ENCODE assay signal across 1 cellular context in genomic region chr1:110344152-110344551, GRCh38.
TF ChIP-seq lines count a peak whose summit lies in the region.

No MANE protein-coding gene starts in this region.

TF ChIP-seq in GM23338, 12 proteins besides CTCF, POLR2A, EP300 and RAD21:
- TF ChIP-seq ZNF331 (CRISPR knock-in tag; IDR thresholded peaks at IDR 0.05; ENCODE audit: low read depth): no peak
- no peak for TF ChIP-seq ETS1 (IDR thresholded peaks at IDR 0.05)
- no peak for TF ChIP-seq POLR2AphosphoS5 (IDR thresholded peaks at IDR 0.05; ENCODE audit: low read depth)
- no peak for TF ChIP-seq STAT1 (IDR thresholded peaks at IDR 0.05; ENCODE audit: unreplicated experiment)
- TF ChIP-seq CREB1 (CRISPR knock-in tag; IDR thresholded peaks at IDR 0.05; ENCODE audit: low read depth): no peak
- no peak for TF ChIP-seq NANOG (IDR thresholded peaks at IDR 0.05; ENCODE audit: borderline replicate concordance)
- TF ChIP-seq REST (IDR thresholded peaks at IDR 0.05; ENCODE audit: unreplicated experiment): no peak
